In the genomic region with DNA sequence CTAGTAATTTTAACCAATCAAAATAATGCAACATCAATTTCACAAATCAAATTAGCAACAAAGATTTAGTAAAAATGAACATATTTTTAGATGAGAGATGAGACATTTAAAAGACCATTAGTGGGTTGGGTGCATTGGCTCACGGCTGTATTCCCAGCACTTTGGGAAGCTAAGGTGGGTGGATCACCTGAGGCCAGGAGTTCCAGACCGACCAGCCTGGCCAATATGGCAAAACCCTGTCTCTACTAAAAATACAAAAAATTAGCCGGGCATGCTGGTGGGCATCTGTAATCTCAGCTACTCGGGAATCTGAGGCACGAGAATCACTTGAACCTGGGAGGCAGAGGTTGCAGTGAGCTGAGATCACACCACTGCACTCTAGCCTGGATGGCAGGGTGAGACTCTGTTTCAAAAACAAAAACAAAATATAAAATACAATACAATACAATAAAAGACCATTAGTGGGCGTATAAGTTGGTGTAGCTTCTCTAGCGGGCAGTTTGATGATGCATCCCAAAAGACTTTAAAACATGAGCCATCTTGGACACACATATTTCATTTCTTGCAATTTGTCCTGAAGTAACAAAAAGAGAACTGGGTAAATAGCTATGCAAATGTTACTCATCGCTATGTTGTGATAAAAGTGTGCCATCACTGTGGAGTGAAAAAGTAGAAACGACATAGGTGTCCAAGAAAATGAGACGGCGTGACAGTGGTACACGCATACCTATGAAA, we compare ENCODE assay signal across 22 cellular contexts.
A peak's percentile ranks its signal among the peaks of the same experiment; 100 is the strongest.
DNase-seq lines count a peak whose midpoint lies in the region; ATAC-seq and TF ChIP-seq lines count a peak whose summit lies in the region.
"Had no signal": no experiment of that assay in that cellular context is flagged by ENCODE, and none has a peak within 500 bp of the region (broad histone marks: within the 10 kb centered on the region; RNA-seq: fewer than 3 reads in every experiment).

No MANE protein-coding gene starts in this region.

- ATAC-seq in WTC11 = no peak
- ATAC-seq: body of pancreas, esophagus mucosa, natural killer cell, T-helper 17 cell had no signal

- no peaks in the 10 kb centered on the region for H3K9me3 Mint-ChIP-seq in WTC11
- H3K9me3 Mint-ChIP-seq: activated naive CD8-positive, alpha-beta T cell treated with anti-CD3 and anti-CD28 coated beads for 36 hours; activated T-helper 2 cell treated with anti-CD3 and anti-CD28 coated beads, Interferon-gamma antibody, Interleukin-2, Interleukin-4, amounts not matched to agents 10 μg/mL and 5 μg/mL and 100 μg/mL, durations not matched to agents 14 hours and 24 hours and 36 hours; natural killer cell had no signal

- no peak for TF ChIP-seq CTCF in smooth muscle cell (IDR thresholded peaks at IDR 0.05; ENCODE audit: borderline replicate concordance, insufficient read depth, poor library complexity, severe bottlenecking)
- no peak for TF ChIP-seq CTCF in WTC11 (IDR thresholded peaks at IDR 0.05)

- peaks cover 3% of the 10 kb centered on the region; the same call in 1 of the 2 replicates for H3K4me1 Mint-ChIP-seq in WTC11
- H3K4me1 Mint-ChIP-seq: activated naive CD8-positive, alpha-beta T cell treated with anti-CD3 and anti-CD28 coated beads for 36 hours; natural killer cell; T-helper 17 cell had no signal

- CTCF ChIA-PET in WTC11 (lab: Charles Lee) = interaction anchor here (1.2 to 1.7 kb wide), 2 partner anchors 109 to 147 kb away, joined by 5 read pairs; no protein-coding TSS in a partner anchor

- no peaks in the 10 kb centered on the region for H3K27me3 Mint-ChIP-seq in WTC11 (ENCODE audit: low read depth)
- H3K27me3 Mint-ChIP-seq: activated naive CD8-positive, alpha-beta T cell treated with anti-CD3 and anti-CD28 coated beads for 36 hours had no signal

- no peaks in the 10 kb centered on the region for H3K27me3 ChIP-seq in adipocyte (replicated peaks; ENCODE audit: control insufficient read depth, insufficient read depth, low read length)
- H3K27me3 ChIP-seq in smooth muscle cell (ENCODE audit: low read depth) = no peaks in the 10 kb centered on the region
- H3K27me3 ChIP-seq: body of pancreas, suprapubic skin had no signal

- 76% methylated on average over 12 of the region's 12 CpGs for WGBS in smooth muscle cell (ENCODE audit: low lambda C conversion rate)

- H3K36me3 ChIP-seq in adipocyte (ENCODE audit: control insufficient read depth, insufficient read depth, low read length, severe bottlenecking) (no peaks in the 10 kb centered on the region), smooth muscle cell (ENCODE audit: low read depth) (no peaks in the 10 kb centered on the region)
- H3K36me3 ChIP-seq: suprapubic skin had no signal

- H3K79me2 ChIP-seq in smooth muscle cell (ENCODE audit: low read depth) = no peaks in the 10 kb centered on the region

- no peak overlapping the region for H3K4me3 Mint-ChIP-seq in WTC11
- H3K4me3 Mint-ChIP-seq: activated naive CD8-positive, alpha-beta T cell treated with anti-CD3 and anti-CD28 coated beads for 36 hours; natural killer cell; T-helper 17 cell had no signal

- no peaks in the 10 kb centered on the region for H3K9me3 ChIP-seq in adipocyte (ENCODE audit: control insufficient read depth, low read length)
- no peaks in the 10 kb centered on the region for H3K9me3 ChIP-seq in smooth muscle cell (replicated peaks; ENCODE audit: low read depth)
- H3K9me3 ChIP-seq: body of pancreas, suprapubic skin had no signal

- H2AFZ ChIP-seq in smooth muscle cell (ENCODE audit: low read depth) = no peak overlapping the region

- H3K36me3 Mint-ChIP-seq in WTC11 = no peaks in the 10 kb centered on the region
- H3K36me3 Mint-ChIP-seq: activated naive CD8-positive, alpha-beta T cell treated with anti-CD3 and anti-CD28 coated beads for 36 hours; natural killer cell had no signal

- H3K27ac Mint-ChIP-seq in WTC11 = no peak overlapping the region
- H3K27ac Mint-ChIP-seq: activated naive CD8-positive, alpha-beta T cell treated with anti-CD3 and anti-CD28 coated beads for 36 hours; activated T-helper 2 cell treated with anti-CD3 and anti-CD28 coated beads, Interferon-gamma antibody, Interleukin-2, Interleukin-4, amounts not matched to agents 10 μg/mL and 5 μg/mL and 100 μg/mL, durations not matched to agents 14 hours and 24 hours and 36 hours; natural killer cell; T-helper 17 cell had no signal

- H3K4me3 ChIP-seq in adipocyte (ENCODE audit: low read length) = no peak overlapping the region
- H3K4me3 ChIP-seq in smooth muscle cell = no peak overlapping the region
- H3K4me3 ChIP-seq: body of pancreas, suprapubic skin had no signal

- H3K4me2 ChIP-seq in smooth muscle cell = no peak overlapping the region

- H3F3A ChIP-seq in smooth muscle cell (ENCODE audit: low read depth) = peaks cover 40% of the 10 kb centered on the region

- no peaks in the 10 kb centered on the region for H4K20me1 ChIP-seq in smooth muscle cell (ENCODE audit: low read depth)

- H3K9ac ChIP-seq in adipocyte (ENCODE audit: low read length) (no peak overlapping the region), smooth muscle cell (ENCODE audit: low read depth) (no peak overlapping the region)

- DNase-seq in ELR (ENCODE audit: low read depth) = peak; percentile 86
- DNase-seq in adipocyte (ENCODE audit: low read depth) = peak; percentile 56
- peak; percentile 35 for DNase-seq in hepatic stellate cell (ENCODE audit: low spot score)
- no peak for DNase-seq in smooth muscle cell (lab: John Stamatoyannopoulos, UW; ENCODE audit: unreplicated experiment)
- DNase-seq in Ammon's horn (ENCODE audit: low spot score) = no peak
- DNase-seq in MV-4-11 (lab: John Stamatoyannopoulos, UW) = no peak
- DNase-seq in NCI-H345 (lab: John Stamatoyannopoulos, UW) = no peak
- DNase-seq in WTC11 (ENCODE audit: low spot score) = no peak
- DNase-seq: activated CD4-positive, alpha-beta T cell treated with anti-CD3 and anti-CD28 coated beads, Interleukin-2, amount 50 U/mL, for 1 hour; activated naive CD8-positive, alpha-beta T cell treated with anti-CD3 and anti-CD28 coated beads for 36 hours; body of pancreas; COR-L47; effector CD8-positive, alpha-beta T cell; H7; MM.1S; natural killer cell; NCI-H1436 treated with DMSO at 0.1 percent for 48 hours; NCI-H524 treated with DMSO at 0.1 percent for 48 hours; T-helper 17 cell had no signal

- POLR2A ChIA-PET in WTC11 (lab: Charles Lee) = no interaction called here

- H3K27ac ChIP-seq in smooth muscle cell (ENCODE audit: low read depth) = peak overlapping the region; percentile 91
- H3K27ac ChIP-seq: body of pancreas, suprapubic skin had no signal

- H3K4me1 ChIP-seq in adipocyte (ENCODE audit: control insufficient read depth, insufficient read depth, low read length) = peaks cover 54% of the 10 kb centered on the region
- H3K4me1 ChIP-seq in smooth muscle cell (ENCODE audit: low read depth) = peaks cover 25% of the 10 kb centered on the region

TF ChIP-seq in WTC11, 78 proteins besides CTCF, POLR2A, EP300 and RAD21:
- TF ChIP-seq RORB (CRISPR knock-in tag; IDR thresholded peaks at IDR 0.05) = no peak
- TF ChIP-seq, protein P1, sequence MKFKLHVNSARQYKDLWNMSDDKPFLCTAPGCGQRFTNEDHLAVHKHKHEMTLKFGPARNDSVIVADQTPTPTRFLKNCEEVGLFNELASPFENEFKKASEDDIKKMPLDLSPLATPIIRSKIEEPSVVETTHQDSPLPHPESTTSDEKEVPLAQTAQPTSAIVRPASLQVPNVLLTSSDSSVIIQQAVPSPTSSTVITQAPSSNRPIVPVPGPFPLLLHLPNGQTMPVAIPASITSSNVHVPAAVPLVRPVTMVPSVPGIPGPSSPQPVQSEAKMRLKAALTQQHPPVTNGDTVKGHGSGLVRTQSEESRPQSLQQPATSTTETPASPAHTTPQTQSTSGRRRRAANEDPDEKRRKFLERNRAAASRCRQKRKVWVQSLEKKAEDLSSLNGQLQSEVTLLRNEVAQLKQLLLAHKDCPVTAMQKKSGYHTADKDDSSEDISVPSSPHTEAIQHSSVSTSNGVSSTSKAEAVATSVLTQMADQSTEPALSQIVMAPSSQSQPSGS (CRISPR knock-in tag; IDR thresholded peaks at IDR 0.05; ENCODE audit: borderline replicate concordance, low read depth) = no peak
- no peak for TF ChIP-seq IRF1 (CRISPR knock-in tag; IDR thresholded peaks at IDR 0.05)
- TF ChIP-seq NFYB (CRISPR knock-in tag; conservative IDR thresholded peaks at IDR 0.05; ENCODE audit: low read depth) = no peak
- TF ChIP-seq ZNF219 (CRISPR knock-in tag; IDR thresholded peaks at IDR 0.05; ENCODE audit: borderline replicate concordance) = no peak
- TF ChIP-seq HMGXB4 (CRISPR knock-in tag; IDR thresholded peaks at IDR 0.05) = no peak
- no peak for TF ChIP-seq TP53 (CRISPR knock-in tag; IDR thresholded peaks at IDR 0.05)
- no peak for TF ChIP-seq MXD4 (CRISPR knock-in tag; IDR thresholded peaks at IDR 0.05; ENCODE audit: borderline replicate concordance)

Comparison
In these comparisons a context has a peak if more than half of its experiments do, and no peak if none do; other contexts are left out.
1. DNase-seq: peak in ELR (single experiment), adipocyte (single experiment) and hepatic stellate cell (single experiment); none in smooth muscle cell (single experiment), Ammon's horn (single experiment), MV-4-11 (single experiment), NCI-H345 (single experiment) and WTC11 (single experiment).